In the genomic region with DNA sequence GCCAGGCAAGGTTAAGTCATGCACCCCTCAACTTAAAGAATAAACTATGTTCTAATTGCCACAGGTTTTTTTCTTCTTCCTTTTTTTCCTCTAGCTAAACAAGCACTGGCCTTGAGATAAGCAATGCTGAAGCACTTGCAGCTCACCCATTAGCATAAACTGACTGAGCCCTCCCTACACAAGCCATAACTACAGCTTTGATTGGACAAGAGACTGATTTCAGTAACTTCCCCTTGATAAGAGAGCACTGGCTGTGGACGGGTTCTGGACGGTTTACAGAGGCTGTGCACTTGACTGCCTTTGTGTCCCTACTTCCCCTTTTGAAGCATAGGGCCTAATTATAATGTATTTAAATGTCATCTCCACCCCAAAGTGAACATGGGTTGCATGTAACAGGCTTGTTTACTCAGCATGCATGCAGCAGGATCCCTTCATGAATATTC, we compare ENCODE assay signal across 2 cellular contexts. TPM values are rescaled to one million over a fixed set of nuclear protein-coding genes. Genes with fewer than 3 reads are reported as not detected.
"Had no signal": no experiment of that assay in that cellular context is flagged by ENCODE, and none has a peak within 500 bp of the region (broad histone marks: within the 10 kb centered on the region; RNA-seq: fewer than 3 reads in every experiment).

No MANE protein-coding gene starts in this region.

RNA-seq across cellular contexts. Expression of a gene that starts 26.4 kb away (rescaled TPM):
- polyA plus RNA-seq: esophagus, sigmoid colon had no signal
